ENCODE assay signal across 8 cellular contexts in genomic region chr3:188950832-188951489, GRCh38.
DNase-seq lines count a peak whose midpoint lies in the region; ATAC-seq, FAIRE-seq and TF ChIP-seq lines count a peak whose summit lies in the region.

No MANE protein-coding gene starts in this region.

- 0 out of 2 replicates have a peak overlapping the region, but pooled peaks have one; percentile 35 for H2BK5ac ChIP-seq in H1 (ENCODE audit: low read depth, low read length)
- H2BK5ac ChIP-seq in neuronal stem cell (ENCODE audit: low read length): no peak overlapping the region

- H3K18ac ChIP-seq in H1 (ENCODE audit: extremely low read depth, low read length) (no peak overlapping the region), neuronal stem cell (ENCODE audit: low read length) (no peak overlapping the region)

- TF ChIP-seq EP300 in H1 (IDR thresholded peaks at IDR 0.05; ENCODE audit: borderline replicate concordance in 1 of 2, low read depth in 2 of 2, low read length in 2 of 2): no peak
- TF ChIP-seq EP300 in ovary (IDR thresholded peaks at IDR 0.05): peak; percentile 22

- H2AFZ ChIP-seq in H1 (ENCODE audit: low read length): no peak overlapping the region
- H2AFZ ChIP-seq in neuronal stem cell (ENCODE audit: low read length): no peak overlapping the region

- TF ChIP-seq RAD21 in H1 (IDR thresholded peaks at IDR 0.05 in 1 of 2, conservative IDR thresholded peaks at IDR 0.05 in 1 of 2; ENCODE audit: low read depth in 2 of 2, low read length in 2 of 2): no peak

- no peak overlapping the region for H3K4me3 ChIP-seq in H1 (ENCODE audit: extremely low read depth in 1 of 4, insufficient read depth in 2 of 4, low read depth in 3 of 4, low read length in 4 of 4)
- no peak overlapping the region for H3K4me3 ChIP-seq in ovary
- no peak overlapping the region for H3K4me3 ChIP-seq in aorta (ENCODE audit: low read length in 2 of 2)
- no peak overlapping the region for H3K4me3 ChIP-seq in neuronal stem cell (ENCODE audit: low read length in 2 of 2)

- H2BK120ac ChIP-seq in H1 (replicated peaks; ENCODE audit: low read depth, low read length) (no peak overlapping the region), neuronal stem cell (ENCODE audit: low read depth, low read length) (no peak overlapping the region)

- H3K79me1 ChIP-seq in H1 (ENCODE audit: low read depth, low read length) (no peaks in the 10 kb centered on the region), neuronal stem cell (ENCODE audit: low read depth, low read length) (no peaks in the 10 kb centered on the region)

- H4K5ac ChIP-seq in H1 (ENCODE audit: insufficient read length, low read depth, low read length): no peak overlapping the region

- H2BK15ac ChIP-seq in H1 (ENCODE audit: low read length) (no peak overlapping the region), neuronal stem cell (ENCODE audit: low read length) (no peak overlapping the region)

- peak; percentile 72 for DNase-seq in DMS53 (lab: John Stamatoyannopoulos, UW)
- DNase-seq in SIG-M5 treated with dmso at 0.1 percent for 504 hours (lab: John Stamatoyannopoulos, UW; ENCODE audit: unreplicated experiment): peak; percentile 97
- DNase-seq in H1 (ENCODE audit: low read depth in 1 of 2, low spot score in 2 of 2): no peak
- DNase-seq in ovary: peak; percentile 77 to 92 (median 83)
- peak; percentile 86 to 90 for DNase-seq in aorta
- no peak for DNase-seq in SK-N-DZ (ENCODE audit: low spot score)
- DNase-seq in neuronal stem cell (ENCODE audit: low spot score): no peak

- ATAC-seq in aorta (ENCODE audit: low FRiP score) (peak; percentile 63), HG03521 (IDR thresholded peaks at IDR 0.05; ENCODE audit: unreplicated experiment) (no peak)

- no peak for FAIRE-seq in H1 (lab: Jason Lieb, UNC)

- H3K9ac ChIP-seq in H1 (replicated peaks in 1 of 4; ENCODE audit: extremely low read depth in 1 of 4, low read depth in 3 of 4, low read length in 3 of 4) (no peak overlapping the region), neuronal stem cell (ENCODE audit: low read depth, low read length, poor library complexity) (no peak overlapping the region)

- peaks cover 0 to 4% (median 1%) of the 10 kb centered on the region in 4 experiments; a peak in 1 of 7 replicates for H3K27me3 ChIP-seq in H1 (replicated peaks in 1 of 4; ENCODE audit: control insufficient read depth in 3 of 4, extremely low read depth in 1 of 4, insufficient read depth in 3 of 4, low read length in 3 of 4)
- H3K27me3 ChIP-seq in ovary: no peaks in the 10 kb centered on the region
- H3K27me3 ChIP-seq in aorta (ENCODE audit: control insufficient read depth in 1 of 2, insufficient read depth in 2 of 2, low read length in 1 of 2): no peaks in the 10 kb centered on the region
- H3K27me3 ChIP-seq in neuronal stem cell (ENCODE audit: control insufficient read depth in 3 of 3, insufficient read depth in 3 of 3, low read depth in 1 of 3, low read length in 3 of 3): no peaks in the 10 kb centered on the region

- H3K4ac ChIP-seq in H1 (replicated peaks; ENCODE audit: insufficient read length, low read depth, low read length): no peak overlapping the region
- no peak overlapping the region for H3K4ac ChIP-seq in neuronal stem cell (ENCODE audit: low read length)

- no peaks in the 10 kb centered on the region for H4K20me1 ChIP-seq in H1 (replicated peaks in 1 of 2; ENCODE audit: control insufficient read depth in 1 of 2, insufficient read depth in 2 of 2, low read length in 2 of 2)

- POLR2A ChIA-PET in H1 (lab: Charles Lee; ENCODE audit: partially characterized antibody): interaction anchor here (0.9 kb wide), 1 partner anchor 1213 kb away, joined by 4 read pairs; no protein-coding TSS in a partner anchor

- peaks cover 4% of the 10 kb centered on the region for H3K23me2 ChIP-seq in H1 (ENCODE audit: low read depth, low read length)

- H3K27ac ChIP-seq in H1 (ENCODE audit: low read depth, low read length) (no peak overlapping the region), ovary (peak overlapping the region; percentile 26 to 90), aorta (ENCODE audit: low read depth in 1 of 2, low read length in 2 of 2) (peak overlapping the region; percentile 58 to 92), neuronal stem cell (replicated peaks; ENCODE audit: low read length) (no peak overlapping the region)

- H3K14ac ChIP-seq in H1 (ENCODE audit: insufficient read length): no peak overlapping the region
- H3K14ac ChIP-seq in neuronal stem cell (ENCODE audit: low read length): no peak overlapping the region

- H2BK20ac ChIP-seq in H1 (ENCODE audit: low read length): no peak overlapping the region

- no peak overlapping the region for H3K4me2 ChIP-seq in H1 (ENCODE audit: insufficient read depth in 1 of 2, low read depth in 2 of 2, low read length in 2 of 2)
- H3K4me2 ChIP-seq in neuronal stem cell (ENCODE audit: insufficient read depth, low read length, poor library complexity, severe bottlenecking): no peak overlapping the region

- no peaks in the 10 kb centered on the region for H3K9me3 ChIP-seq in H1 (ENCODE audit: insufficient read depth in 2 of 2, low read depth in 1 of 2, low read length in 1 of 2)
- no peaks in the 10 kb centered on the region for H3K9me3 ChIP-seq in ovary
- H3K9me3 ChIP-seq in aorta (ENCODE audit: control insufficient read depth, low read length): no peaks in the 10 kb centered on the region
- no peaks in the 10 kb centered on the region for H3K9me3 ChIP-seq in neuronal stem cell (replicated peaks in 1 of 2; ENCODE audit: control insufficient read depth in 2 of 2, insufficient read depth in 1 of 2, low read depth in 1 of 2, low read length in 2 of 2)

- H3K4me1 ChIP-seq in H1 (replicated peaks in 1 of 4; ENCODE audit: control insufficient read depth in 3 of 4, insufficient read depth in 4 of 4, low read length in 3 of 4): peaks cover 3 to 12% (median 8%) of the 10 kb centered on the region in 4 experiments; a peak in 6 of 7 replicates
- H3K4me1 ChIP-seq in ovary (ENCODE audit: insufficient read depth): peaks cover 23% of the 10 kb centered on the region
- peaks cover 5 to 14% of the 10 kb centered on the region in 2 donors for H3K4me1 ChIP-seq in aorta (ENCODE audit: control insufficient read depth in 1 of 2, insufficient read depth in 2 of 2, low read length in 2 of 2)
- H3K4me1 ChIP-seq in neuronal stem cell (ENCODE audit: control insufficient read depth in 2 of 2, insufficient read depth in 1 of 2, low read depth in 1 of 2, low read length in 2 of 2): peaks cover 0 to 9% of the 10 kb centered on the region in 2 donors

- H2BK12ac ChIP-seq in H1 (ENCODE audit: low read depth, low read length): no peak overlapping the region
- H2BK12ac ChIP-seq in neuronal stem cell (ENCODE audit: low read length): no peak overlapping the region

- WGBS in H1 (ENCODE audit: extremely low coverage in 1 of 2, insufficient coverage in 1 of 2, insufficient read length in 1 of 2, insufficient replicate concordance in 2 of 2, low coverage in 1 of 2, low lambda C conversion rate in 2 of 2, missing lambda C conversion rate in 1 of 2), 2 experiments: 90% methylated on average over 13 of the region's 13 CpGs; no CpG with 5 or more reads in 1 of the 2 experiments
- WGBS in ovary, 3 donors: 28 to 41% (median 33%) methylated on average over 13 of the region's 13 CpGs
- 44 to 47% methylated on average over 13 of the region's 13 CpGs for WGBS in aorta, 2 donors
- no CpG with 5 or more reads among the region's 13 CpGs for WGBS in neuronal stem cell (ENCODE audit: extremely low coverage in 2 of 2, insufficient read length in 2 of 2, insufficient replicate concordance in 1 of 2), 2 donors

- TF ChIP-seq POLR2A in H1 (IDR thresholded peaks at IDR 0.05; ENCODE audit: control extremely low read depth in 1 of 2, low read depth in 2 of 2, low read length in 2 of 2): no peak
- no peak for TF ChIP-seq POLR2A in ovary (IDR thresholded peaks at IDR 0.05)

- TF ChIP-seq CTCF in H1 (IDR thresholded peaks at IDR 0.05; ENCODE audit: control extremely low read depth in 1 of 3, insufficient read depth in 1 of 3, low read depth in 1 of 3, low read length in 3 of 3) (no peak), ovary (IDR thresholded peaks at IDR 0.05) (peak in 1 of 3 donors; percentile 10)

- H3K23ac ChIP-seq in H1 (ENCODE audit: insufficient read length) (no peak overlapping the region), neuronal stem cell (ENCODE audit: low read depth, low read length, poor library complexity) (no peak overlapping the region)

- H4K8ac ChIP-seq in H1 (ENCODE audit: extremely low read depth, insufficient read depth, low read length) (no peak overlapping the region), neuronal stem cell (ENCODE audit: low read depth, low read length) (no peak overlapping the region)

- 0 out of 2 replicates have a peak overlapping the region, but pooled peaks have one; percentile 14 for H2AK5ac ChIP-seq in H1 (ENCODE audit: low read depth, low read length)
- H2AK5ac ChIP-seq in neuronal stem cell (ENCODE audit: low read depth, low read length): no peak overlapping the region

- intact Hi-C loops in ovary (cut with DNase I): loop anchor here in 1 of 4 donors (5.0 kb wide), 1 partner anchor 1209 kb away; no protein-coding TSS in a partner anchor
- intact Hi-C loops in aorta (cut with DNase I): loop anchor here (5.0 to 10.0 kb wide), 5 partner anchors 666 to 1209 kb away; partner anchors contain the start of gene LPP (in 1 of the 2)

- no peaks in the 10 kb centered on the region for H3K79me2 ChIP-seq in H1 (ENCODE audit: control insufficient read depth in 1 of 2, insufficient read depth in 2 of 2, low read length in 2 of 2)

- H4K91ac ChIP-seq in H1 (replicated peaks; ENCODE audit: insufficient read length, low read length) (no peak overlapping the region), neuronal stem cell (ENCODE audit: low read depth, low read length, poor library complexity) (no peak overlapping the region)

- H3K36me3 ChIP-seq in H1 (ENCODE audit: control insufficient read depth in 2 of 4, insufficient read depth in 4 of 4, low read length in 3 of 4) (no peaks in the 10 kb centered on the region), ovary (no peaks in the 10 kb centered on the region), aorta (ENCODE audit: control insufficient read depth in 1 of 2, insufficient read depth in 2 of 2, low read length in 1 of 2) (no peaks in the 10 kb centered on the region), neuronal stem cell (replicated peaks in 1 of 2; ENCODE audit: control insufficient read depth in 2 of 2, insufficient read depth in 2 of 2, low read length in 2 of 2) (no peaks in the 10 kb centered on the region)

- no peak overlapping the region for H3K56ac ChIP-seq in H1 (replicated peaks; ENCODE audit: insufficient read length, low read depth, low read length)

- CTCF ChIA-PET in H1 (lab: Charles Lee; ENCODE audit: partially characterized antibody): interaction anchor here (0.6 to 6.9 kb wide), 8 partner anchors 11 to 1213 kb away, joined by 3 to 107 read pairs (median 4); no protein-coding TSS in a partner anchor

TF ChIP-seq in H1, 55 proteins besides CTCF, POLR2A, EP300 and RAD21 (continues in another document):
- TF ChIP-seq NRF1 (IDR thresholded peaks at IDR 0.05; ENCODE audit: low read depth, low read length) (no peak), GTF2F1 (IDR thresholded peaks at IDR 0.05; ENCODE audit: borderline replicate concordance, low read depth, low read length) (no peak), JUND (IDR thresholded peaks at IDR 0.05; ENCODE audit: low read length) (no peak), MAX (IDR thresholded peaks at IDR 0.05) (no peak)

Comparison
In these comparisons a context has a peak if more than half of its experiments do, and no peak if none do; other contexts are left out.
1. DNase-seq: peak in DMS53 (single experiment), SIG-M5 treated with dmso at 0.1 percent for 504 hours (single experiment), ovary (5 of 5) and aorta (2 of 2); none in H1 (0 of 2), SK-N-DZ (single experiment) and neuronal stem cell (single experiment).
2. H3K27ac ChIP-seq: peak in ovary (2 of 2) and aorta (2 of 2); none in H1 (single experiment) and neuronal stem cell (single experiment).